19 cellular contexts compared by ENCODE assay signal in the genomic region with DNA sequence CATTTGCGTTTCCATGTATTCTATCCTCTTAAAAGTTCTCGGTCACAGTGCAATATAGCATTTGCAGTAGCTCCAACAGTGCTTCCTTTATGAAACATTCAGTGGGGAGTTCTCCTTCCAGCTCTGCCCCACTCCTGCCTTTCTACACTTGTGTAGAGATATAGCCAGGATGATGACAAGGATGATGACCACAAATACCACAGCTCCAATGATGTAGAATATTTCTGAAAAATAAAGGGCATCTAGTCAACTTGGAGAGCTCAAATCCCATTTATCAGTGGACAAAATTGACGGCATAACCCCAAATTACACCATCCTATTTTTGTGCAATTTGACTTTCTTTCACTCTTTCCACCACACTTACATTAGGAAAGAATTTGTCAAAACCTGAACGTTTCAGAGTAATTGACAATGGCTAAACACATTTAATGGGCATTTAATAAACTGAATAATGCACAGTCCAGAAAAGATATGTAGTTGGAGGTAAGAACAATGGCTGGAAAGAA.
"Had no signal": no experiment of that assay in that cellular context is flagged by ENCODE, and none has a peak within 500 bp of the region (broad histone marks: within the 10 kb centered on the region; RNA-seq: fewer than 3 reads in every experiment).

No MANE protein-coding gene starts in this region.

- ATAC-seq: activated naive CD4-positive, alpha-beta T cell treated with anti-CD3 and anti-CD28 coated beads, Interleukin-2, amount 50 U/mL, for 72 hours; heart left ventricle; left colon; psoas muscle had no signal

- H3K9me3 ChIP-seq: breast epithelium, heart left ventricle, neutrophil, ovary, psoas muscle, right atrium auricular region, thoracic aorta, upper lobe of left lung had no signal

- H3K4me3 ChIP-seq: breast epithelium, heart left ventricle, ovary, psoas muscle, right atrium auricular region, thoracic aorta, upper lobe of left lung had no signal

- DNase-seq: activated CD4-positive, alpha-beta T cell treated with anti-CD3 and anti-CD28 coated beads for 1 hour; activated T-cell treated with anti-CD3 and anti-CD28 coated beads, Interleukin-2, amount 50 U/mL, for 1 hour; cortex of kidney; endodermal cell; foreskin melanocyte; heart left ventricle; left colon; mesenchymal stem cell; ovary; psoas muscle; stimulated activated CD4-positive, alpha-beta T cell treated with anti-CD3 and anti-CD28 coated beads, Interleukin-4, amount 100 ng/mL, for 24 hours; stimulated activated naive CD4-positive, alpha-beta T cell treated with Interleukin-2 at 50 U/mL for 16 hours; T-helper 1 cell; upper lobe of left lung had no signal

- H3K36me3 ChIP-seq: breast epithelium, neutrophil, ovary, thoracic aorta had no signal

- H3K27me3 ChIP-seq: breast epithelium, heart left ventricle, neutrophil, ovary, right atrium auricular region, upper lobe of left lung had no signal

- H3K4me1 ChIP-seq: breast epithelium, psoas muscle had no signal

- H3K27ac ChIP-seq: breast epithelium, heart left ventricle, neutrophil, ovary, psoas muscle, right atrium auricular region, thoracic aorta, upper lobe of left lung had no signal
